In genomic region chr17:66625321-66625767, GRCh38 we compare ENCODE assay signal across 8 cellular contexts.
A peak's percentile ranks its signal among the peaks of the same experiment; 100 is the strongest.
DNase-seq lines count a peak whose midpoint lies in the region; ATAC-seq and TF ChIP-seq lines count a peak whose summit lies in the region.

No MANE protein-coding gene starts in this region.

- no peaks in the 10 kb centered on the region for H3K9me3 Mint-ChIP-seq in activated naive CD8-positive, alpha-beta T cell treated with anti-CD3 and anti-CD28 coated beads, Interleukin-2, amount 50 U/mL, for 24 hours
- H3K9me3 Mint-ChIP-seq in activated naive CD8-positive, alpha-beta T cell treated with anti-CD3 and anti-CD28 coated beads for 36 hours: peaks cover 2% of the 10 kb centered on the region
- H3K9me3 Mint-ChIP-seq in endodermal cell (no peaks in the 10 kb centered on the region), osteocyte (ENCODE audit: unreplicated experiment) (no peaks in the 10 kb centered on the region)

- H3K9me3 ChIP-seq in endodermal cell (ENCODE audit: control insufficient read depth, low read length): no peaks in the 10 kb centered on the region

- peaks cover 16% of the 10 kb centered on the region for H3K36me3 Mint-ChIP-seq in activated naive CD8-positive, alpha-beta T cell treated with anti-CD3 and anti-CD28 coated beads, Interleukin-2, amount 50 U/mL, for 24 hours (ENCODE audit: low read depth)
- peaks cover 15% of the 10 kb centered on the region for H3K36me3 Mint-ChIP-seq in activated naive CD8-positive, alpha-beta T cell treated with anti-CD3 and anti-CD28 coated beads for 36 hours
- H3K36me3 Mint-ChIP-seq in endodermal cell (ENCODE audit: low read depth): no peaks in the 10 kb centered on the region
- H3K36me3 Mint-ChIP-seq in osteocyte (ENCODE audit: unreplicated experiment): peaks cover 4% of the 10 kb centered on the region

- H3K9ac ChIP-seq in endodermal cell (ENCODE audit: extremely low read depth, low read length, poor library complexity, severe bottlenecking): no peak overlapping the region

- no peak overlapping the region for H3K4me3 ChIP-seq in endodermal cell (ENCODE audit: low read length)

- no peak for DNase-seq in activated naive CD8-positive, alpha-beta T cell treated with anti-CD3 and anti-CD28 coated beads, Interleukin-2, amount 50 U/mL, for 24 hours
- no peak for DNase-seq in activated naive CD8-positive, alpha-beta T cell treated with anti-CD3 and anti-CD28 coated beads for 36 hours
- DNase-seq in NCI-H526 (lab: John Stamatoyannopoulos, UW) (peak; percentile 39 to 41), endodermal cell (no peak), osteocyte (ENCODE audit: extremely low spot score, unreplicated experiment) (no peak)

- no peaks in the 10 kb centered on the region for H3K27me3 Mint-ChIP-seq in activated naive CD8-positive, alpha-beta T cell treated with anti-CD3 and anti-CD28 coated beads, Interleukin-2, amount 50 U/mL, for 24 hours
- H3K27me3 Mint-ChIP-seq in activated naive CD8-positive, alpha-beta T cell treated with anti-CD3 and anti-CD28 coated beads for 36 hours: no peaks in the 10 kb centered on the region
- H3K27me3 Mint-ChIP-seq in endodermal cell (ENCODE audit: insufficient read depth): no peaks in the 10 kb centered on the region
- no peaks in the 10 kb centered on the region for H3K27me3 Mint-ChIP-seq in osteocyte (ENCODE audit: unreplicated experiment)

- H3K27me3 ChIP-seq in endodermal cell (ENCODE audit: control insufficient read depth, insufficient read depth, low read length, poor library complexity, severe bottlenecking): no peaks in the 10 kb centered on the region

- no peaks in the 10 kb centered on the region for H3K4me1 ChIP-seq in endodermal cell (ENCODE audit: control insufficient read depth, insufficient read depth, low read length)

- H3K27ac ChIP-seq in endodermal cell (ENCODE audit: low read depth, low read length): no peak overlapping the region

- H3K36me3 ChIP-seq in endodermal cell (ENCODE audit: control insufficient read depth, insufficient read depth, low read length): no peaks in the 10 kb centered on the region

- peak; percentile 78 for TF ChIP-seq CTCF in endodermal cell (conservative IDR thresholded peaks at IDR 0.05)
- peak; percentile 74 for TF ChIP-seq CTCF in osteocyte (IDR thresholded peaks at IDR 0.05)

- no peak overlapping the region for H3K4me3 Mint-ChIP-seq in activated naive CD8-positive, alpha-beta T cell treated with anti-CD3 and anti-CD28 coated beads, Interleukin-2, amount 50 U/mL, for 24 hours
- no peak overlapping the region for H3K4me3 Mint-ChIP-seq in activated naive CD8-positive, alpha-beta T cell treated with anti-CD3 and anti-CD28 coated beads for 36 hours
- H3K4me3 Mint-ChIP-seq in endodermal cell (no peak overlapping the region), osteocyte (ENCODE audit: unreplicated experiment) (no peak overlapping the region)

- peak overlapping the region; percentile 19 for H3K27ac Mint-ChIP-seq in activated naive CD8-positive, alpha-beta T cell treated with anti-CD3 and anti-CD28 coated beads, Interleukin-2, amount 50 U/mL, for 24 hours
- H3K27ac Mint-ChIP-seq in activated naive CD8-positive, alpha-beta T cell treated with anti-CD3 and anti-CD28 coated beads for 36 hours: no peak overlapping the region
- H3K27ac Mint-ChIP-seq in endodermal cell (no peak overlapping the region), osteocyte (ENCODE audit: unreplicated experiment) (no peak overlapping the region)

- 83 to 100% methylated on average over 1 of the region's 2 CpGs for WGBS in endodermal cell (ENCODE audit: insufficient coverage in 1 of 2, insufficient read length in 1 of 2), 2 experiments

- ATAC-seq in activated naive CD8-positive, alpha-beta T cell treated with anti-CD3 and anti-CD28 coated beads, Interleukin-2, amount 50 U/mL, for 24 hours: no peak
- ATAC-seq in GM19324 (IDR thresholded peaks at IDR 0.05; ENCODE audit: low FRiP score, unreplicated experiment) (no peak), HG02840 (IDR thresholded peaks at IDR 0.05; ENCODE audit: low FRiP score, unreplicated experiment) (no peak), HG03139 (IDR thresholded peaks at IDR 0.05; ENCODE audit: unreplicated experiment) (no peak)

- peaks cover 28% of the 10 kb centered on the region for H3K4me1 Mint-ChIP-seq in activated naive CD8-positive, alpha-beta T cell treated with anti-CD3 and anti-CD28 coated beads, Interleukin-2, amount 50 U/mL, for 24 hours
- peaks cover 26% of the 10 kb centered on the region for H3K4me1 Mint-ChIP-seq in activated naive CD8-positive, alpha-beta T cell treated with anti-CD3 and anti-CD28 coated beads for 36 hours
- H3K4me1 Mint-ChIP-seq in endodermal cell (no peaks in the 10 kb centered on the region), osteocyte (ENCODE audit: unreplicated experiment) (peaks cover 16% of the 10 kb centered on the region)

Comparison
In these comparisons a context has a peak if more than half of its experiments do, and no peak if none do; other contexts are left out.
1. DNase-seq: peak in NCI-H526 (2 of 2); none in activated naive CD8-positive, alpha-beta T cell treated with anti-CD3 and anti-CD28 coated beads, Interleukin-2, amount 50 U/mL, for 24 hours (single experiment), activated naive CD8-positive, alpha-beta T cell treated with anti-CD3 and anti-CD28 coated beads for 36 hours (single experiment), endodermal cell (single experiment) and osteocyte (single experiment).